In genomic region chr19:45931055-45931454, GRCh38 we compare ENCODE assay signal across 21 cellular contexts. TPM values are rescaled to one million over a fixed set of nuclear protein-coding genes. Genes with fewer than 3 reads are reported as not detected.
"Had no signal": no experiment of that assay in that cellular context is flagged by ENCODE, and none has a peak within 500 bp of the region (broad histone marks: within the 10 kb centered on the region; RNA-seq: fewer than 3 reads in every experiment).

No MANE protein-coding gene starts in this region.

- H3K4me3 Mint-ChIP-seq: activated naive CD8-positive, alpha-beta T cell treated with anti-CD3 and anti-CD28 coated beads, Interleukin-2, amount 10 ng/mL, durations not matched to agents 7 days and 5 days; activated T-helper 1 cell treated with anti-CD3 and anti-CD28 coated beads, Interleukin-12 subunit alpha, Interleukin-12 subunit beta, Interleukin-2, Interleukin-4 antibody, amounts not matched to agents 30 ng/mL and 10 ng/mL and 1 ng/mL, durations not matched to agents 14 hours and 24 hours and 36 hours; dendritic cell treated with granulocyte-macrophage colony-stimulating factor and Interleukin-4, amounts not matched to agents 40 ng/mL and 50 ng/mL, for 4 days; neural progenitor cell had no signal

- H3K9me3 Mint-ChIP-seq: activated naive CD8-positive, alpha-beta T cell treated with anti-CD3 and anti-CD28 coated beads, Interleukin-2, amount 10 ng/mL, durations not matched to agents 7 days and 5 days; activated T-helper 1 cell treated with anti-CD3 and anti-CD28 coated beads, Interleukin-12 subunit alpha, Interleukin-12 subunit beta, Interleukin-2, Interleukin-4 antibody, amounts not matched to agents 30 ng/mL and 10 ng/mL and 1 ng/mL, durations not matched to agents 14 hours and 24 hours and 36 hours; dendritic cell treated with granulocyte-macrophage colony-stimulating factor and Interleukin-4, amounts not matched to agents 40 ng/mL and 50 ng/mL, for 4 days; neural progenitor cell had no signal

- H2AFZ ChIP-seq: neural progenitor cell had no signal

- H3K27ac Mint-ChIP-seq: activated naive CD8-positive, alpha-beta T cell treated with anti-CD3 and anti-CD28 coated beads, Interleukin-2, amount 10 ng/mL, durations not matched to agents 7 days and 5 days; activated T-helper 1 cell treated with anti-CD3 and anti-CD28 coated beads, Interleukin-12 subunit alpha, Interleukin-12 subunit beta, Interleukin-2, Interleukin-4 antibody, amounts not matched to agents 30 ng/mL and 10 ng/mL and 1 ng/mL, durations not matched to agents 14 hours and 24 hours and 36 hours; dendritic cell treated with granulocyte-macrophage colony-stimulating factor and Interleukin-4, amounts not matched to agents 40 ng/mL and 50 ng/mL, for 4 days had no signal

- H3K9ac ChIP-seq: neural progenitor cell had no signal

- H3K36me3 ChIP-seq: brain microvascular endothelial cell, neural progenitor cell, thoracic aorta, upper lobe of right lung had no signal

- H3K9me3 ChIP-seq: thoracic aorta, upper lobe of right lung had no signal

- H3K4me2 ChIP-seq: neural progenitor cell had no signal

- H3K4me3 ChIP-seq: neural progenitor cell, thoracic aorta, upper lobe of right lung had no signal

- H3K4me1 ChIP-seq: neural progenitor cell had no signal

- DNase-seq: activated CD4-positive, alpha-beta T cell treated with anti-CD3 and anti-CD28 coated beads, Interleukin-2, amount 50 U/mL, for 1 hour; activated naive CD4-positive, alpha-beta T cell; activated naive CD8-positive, alpha-beta T cell treated with anti-CD3 and anti-CD28 coated beads, Interleukin-2, amount 10 ng/mL, durations not matched to agents 7 days and 5 days; brain microvascular endothelial cell; cerebellar nuclear complex; foreskin fibroblast; glutamatergic neuron; T-helper 9 cell; upper lobe of right lung had no signal

- H3K27me3 ChIP-seq: brain microvascular endothelial cell had no signal

- ATAC-seq: activated CD4-positive, CD25-positive, alpha-beta regulatory T cell treated with anti-CD3 and anti-CD28 coated beads, Interleukin-2, amount 50 U/mL, for 24 hours; esophagus mucosa; sciatic nerve; upper lobe of right lung had no signal

- H3K27ac ChIP-seq: brain microvascular endothelial cell, neural progenitor cell, thoracic aorta, upper lobe of right lung had no signal

RNA-seq across cellular contexts. Expression of gene NANOS2, which starts 16.5 kb away (rescaled TPM):
- total RNA-seq: activated CD8-positive, alpha-beta memory T cell treated with anti-CD3 and anti-CD28 coated beads for 36 hours; activated naive CD8-positive, alpha-beta T cell treated with anti-CD3 and anti-CD28 coated beads, Interleukin-2, amount 10 ng/mL, durations not matched to agents 7 days and 5 days; activated T-helper 1 cell treated with anti-CD3 and anti-CD28 coated beads, Interleukin-12 subunit alpha, Interleukin-12 subunit beta, Interleukin-2, Interleukin-4 antibody, amounts not matched to agents 30 ng/mL and 10 ng/mL and 1 ng/mL, durations not matched to agents 14 hours and 24 hours and 36 hours; esophagus mucosa; lower leg skin; mesenteric fat pad; osteocyte; pulmonary artery endothelial cell; sciatic nerve; thoracic aorta; upper lobe of right lung had no signal

RNA-seq across cellular contexts. Expression of gene NOVA2, which starts 42.6 kb away (rescaled TPM):
- total RNA-seq: activated CD8-positive, alpha-beta memory T cell treated with anti-CD3 and anti-CD28 coated beads for 36 hours; activated naive CD8-positive, alpha-beta T cell treated with anti-CD3 and anti-CD28 coated beads, Interleukin-2, amount 10 ng/mL, durations not matched to agents 7 days and 5 days; activated T-helper 1 cell treated with anti-CD3 and anti-CD28 coated beads, Interleukin-12 subunit alpha, Interleukin-12 subunit beta, Interleukin-2, Interleukin-4 antibody, amounts not matched to agents 30 ng/mL and 10 ng/mL and 1 ng/mL, durations not matched to agents 14 hours and 24 hours and 36 hours; osteocyte had no signal
